ENCODE assay signal across 33 cellular contexts in genomic region chr7:132999845-133000244, GRCh38.
"Had no signal": no experiment of that assay in that cellular context is flagged by ENCODE, and none has a peak within 500 bp of the region (broad histone marks: within the 10 kb centered on the region; RNA-seq: fewer than 3 reads in every experiment).

No MANE protein-coding gene starts in this region.

- FAIRE-seq: astrocyte, bronchial epithelial cell had no signal

- DNase-seq: activated effector memory CD4-positive, alpha-beta T cell treated with anti-CD3 and anti-CD28 coated beads, Interleukin-2, amount 50 U/mL, for 16 hours; activated effector memory CD4-positive, alpha-beta T cell treated with Interleukin-2 at 50 U/mL for 16 hours; activated gamma-delta T cell; activated gamma-delta T cell treated with Interleukin-2 at 50 U/mL for 16 hours; activated naive CD4-positive, alpha-beta T cell; activated naive CD4-positive, alpha-beta T cell treated with anti-CD3 and anti-CD28 coated beads for 36 hours; activated naive CD4-positive, alpha-beta T cell treated with anti-CD3 and anti-CD28 coated beads, Interleukin-2, amount 10 ng/mL, durations not matched to agents 7 days and 5 days; activated naive CD4-positive, alpha-beta T cell treated with anti-CD3 and anti-CD28 coated beads, Interleukin-2, amount 50 U/mL, for 16 hours; activated naive CD4-positive, alpha-beta T cell treated with Interleukin-2 at 50 U/mL for 16 hours; activated naive CD8-positive, alpha-beta T cell treated with anti-CD3 and anti-CD28 coated beads for 36 hours; activated naive CD8-positive, alpha-beta T cell treated with anti-CD3 and anti-CD28 coated beads, Interleukin-2, amount 10 ng/mL, durations not matched to agents 7 days and 5 days; activated naive CD8-positive, alpha-beta T cell treated with anti-CD3 and anti-CD28 coated beads, Interleukin-2, amount 50 U/mL, for 24 hours; activated T-cell treated with anti-CD3 and anti-CD28 coated beads, Interleukin-2, amount 50 U/mL, for 24 hours; activated T-cell treated with anti-CD3 and anti-CD28 coated beads, Interleukin-2, amount 50 U/mL, for 4 hours; activated T-cell treated with anti-CD3 and anti-CD28 coated beads, Interleukin-2, amount 50 U/mL, for 48 hours; activated T-cell treated with anti-CD3 and anti-CD28 coated beads, Interleukin-2, amount 50 U/mL, for 72 hours; adrenal gland; amniotic stem cell; amygdala; anterior cingulate cortex; aorta; body of pancreas; brain microvascular endothelial cell; caudate nucleus; central memory CD4-positive, alpha-beta T cell; cerebellar nuclear complex had no signal

- H3K27ac ChIP-seq: adrenal gland, ascending aorta, body of pancreas, brain microvascular endothelial cell, breast epithelium, cardiac muscle cell had no signal

- ATAC-seq: activated naive CD4-positive, alpha-beta T cell treated with anti-CD3 and anti-CD28 coated beads, Interleukin-2, amount 50 U/mL, for 72 hours; activated naive CD8-positive, alpha-beta T cell treated with anti-CD3 and anti-CD28 coated beads, Interleukin-2, amount 50 U/mL, for 24 hours; activated T-cell treated with anti-CD3 and anti-CD28 coated beads, Interleukin-2, amount 50 U/mL, for 4 hours; activated T-cell treated with anti-CD3 and anti-CD28 coated beads, Interleukin-2, amount 50 U/mL, for 72 hours; activated T-helper 17 cell treated with anti-CD3 and anti-CD28 coated beads, Interleukin-2, amount 50 U/mL, for 72 hours; body of pancreas had no signal

- H3K9me3 ChIP-seq: adrenal gland, ascending aorta, body of pancreas, breast epithelium had no signal

- H3K4me3 ChIP-seq: adrenal gland, ascending aorta, body of pancreas, breast epithelium, cardiac muscle cell had no signal

- H3K27me3 ChIP-seq: adrenal gland, ascending aorta, body of pancreas, brain microvascular endothelial cell, breast epithelium, cardiac muscle cell had no signal

- H3K4me1 ChIP-seq: breast epithelium had no signal

- H3K36me3 ChIP-seq: adrenal gland, ascending aorta, brain microvascular endothelial cell, breast epithelium, cardiac muscle cell had no signal
